In genomic region chr9:132141948-132142594, GRCh38 we compare ENCODE assay signal across 10 cellular contexts. TPM values are rescaled to one million over a fixed set of nuclear protein-coding genes. Genes with fewer than 3 reads are reported as not detected.
A peak's percentile ranks its signal among the peaks of the same experiment; 100 is the strongest.
DNase-seq lines count a peak whose midpoint lies in the region; ATAC-seq and TF ChIP-seq lines count a peak whose summit lies in the region.
"Had no signal": no experiment of that assay in that cellular context is flagged by ENCODE, and none has a peak within 500 bp of the region (broad histone marks: within the 10 kb centered on the region; RNA-seq: fewer than 3 reads in every experiment).

No MANE protein-coding gene starts in this region.

- peaks cover 77% of the 10 kb centered on the region for H3K27me3 Mint-ChIP-seq in chondrocyte (ENCODE audit: low read depth)

- no peaks in the 10 kb centered on the region for H3K36me3 Mint-ChIP-seq in chondrocyte (ENCODE audit: low read depth)
- H3K36me3 Mint-ChIP-seq: activated naive CD4-positive, alpha-beta T cell treated with anti-CD3 and anti-CD28 coated beads, Interleukin-2, amount 50 U/mL, for 72 hours had no signal

- no peak overlapping the region for H3K23ac ChIP-seq in neuronal stem cell (ENCODE audit: low read depth, low read length, poor library complexity)

- H4K8ac ChIP-seq in neuronal stem cell (ENCODE audit: low read depth, low read length), result no peak overlapping the region

- H2BK120ac ChIP-seq in neuronal stem cell (ENCODE audit: low read depth, low read length), result no peak overlapping the region

- peaks cover 0 to 22% of the 10 kb centered on the region in 2 donors for H3K4me1 ChIP-seq in neuronal stem cell (ENCODE audit: control insufficient read depth in 2 of 2, insufficient read depth in 1 of 2, low read depth in 1 of 2, low read length in 2 of 2)

- H3K27me3 ChIP-seq in neuronal stem cell (ENCODE audit: control insufficient read depth in 3 of 3, insufficient read depth in 3 of 3, low read depth in 1 of 3, low read length in 3 of 3), result no peaks in the 10 kb centered on the region

- H3K27ac ChIP-seq in neuronal stem cell (replicated peaks; ENCODE audit: low read length), result peak overlapping the region; percentile 88

- H2AFZ ChIP-seq in neuronal stem cell (ENCODE audit: low read length), result peak overlapping the region; percentile 87

- no CpG with 5 or more reads among the region's 12 CpGs for WGBS in neuronal stem cell (ENCODE audit: extremely low coverage in 2 of 2, insufficient read length in 2 of 2, insufficient replicate concordance in 1 of 2), 2 donors

- H3K36me3 ChIP-seq in neuronal stem cell (replicated peaks in 1 of 2; ENCODE audit: control insufficient read depth in 2 of 2, insufficient read depth in 2 of 2, low read length in 2 of 2), result no peaks in the 10 kb centered on the region

- no peak overlapping the region for H2BK15ac ChIP-seq in neuronal stem cell (ENCODE audit: low read length)

- peak overlapping the region; percentile 64 for H3K4me3 Mint-ChIP-seq in chondrocyte (ENCODE audit: unreplicated experiment)

- H3K9me3 Mint-ChIP-seq in chondrocyte (ENCODE audit: low read depth), result peaks cover 3% of the 10 kb centered on the region
- H3K9me3 Mint-ChIP-seq: activated naive CD4-positive, alpha-beta T cell treated with anti-CD3 and anti-CD28 coated beads, Interleukin-2, amount 50 U/mL, for 72 hours had no signal

- H2BK12ac ChIP-seq in neuronal stem cell (ENCODE audit: low read length), result peak overlapping the region; percentile 52

- H3K9ac ChIP-seq in neuronal stem cell (ENCODE audit: low read depth, low read length, poor library complexity), result no peak overlapping the region
- H3K9ac ChIP-seq: SK-N-SH had no signal

- ATAC-seq in GM18502 (IDR thresholded peaks at IDR 0.05; ENCODE audit: poor library complexity, unreplicated experiment), result no peak
- ATAC-seq: activated naive CD4-positive, alpha-beta T cell treated with anti-CD3 and anti-CD28 coated beads, Interleukin-2, amount 50 U/mL, for 72 hours had no signal

- no peak for TF ChIP-seq CTCF in chondrocyte (IDR thresholded peaks at IDR 0.05)

- H2BK5ac ChIP-seq in neuronal stem cell (ENCODE audit: low read length), result peak overlapping the region; percentile 14

- H3K14ac ChIP-seq in neuronal stem cell (ENCODE audit: low read length), result no peak overlapping the region

- H3K4me2 ChIP-seq in neuronal stem cell (ENCODE audit: insufficient read depth, low read length, poor library complexity, severe bottlenecking), result peak overlapping the region; percentile 40
- H3K4me2 ChIP-seq: SK-N-SH had no signal

- peak overlapping the region; percentile 18 to 42 for H3K4me3 ChIP-seq in neuronal stem cell (ENCODE audit: low read length in 2 of 2)

- H3K27ac Mint-ChIP-seq in chondrocyte (ENCODE audit: unreplicated experiment), result no peak overlapping the region
- H3K27ac Mint-ChIP-seq: activated naive CD4-positive, alpha-beta T cell treated with anti-CD3 and anti-CD28 coated beads, Interleukin-2, amount 50 U/mL, for 72 hours had no signal

- H3K9me3 ChIP-seq in neuronal stem cell (replicated peaks in 1 of 2; ENCODE audit: control insufficient read depth in 2 of 2, insufficient read depth in 1 of 2, low read depth in 1 of 2, low read length in 2 of 2), result peaks cover 0 to 1% of the 10 kb centered on the region in 2 donors
- H3K9me3 ChIP-seq: SK-N-SH had no signal

- no peak overlapping the region for H2AK5ac ChIP-seq in neuronal stem cell (ENCODE audit: low read depth, low read length)

- peak; percentile 56 for DNase-seq in Daoy (ENCODE audit: low read depth)
- DNase-seq in M059J (ENCODE audit: low read depth), result peak; percentile 19
- DNase-seq in chondrocyte (ENCODE audit: low spot score), result no peak
- DNase-seq in neuronal stem cell (ENCODE audit: low spot score), result no peak
- no peak for DNase-seq in posterior vena cava (ENCODE audit: low spot score)
- DNase-seq in OCI-M1 (lab: John Stamatoyannopoulos, UW), result no peak
- DNase-seq in NCI-H1694 (lab: John Stamatoyannopoulos, UW), result no peak

- intact Hi-C loops in posterior vena cava (cut with DNase I), result no loop called here

- H3K4ac ChIP-seq in neuronal stem cell (ENCODE audit: low read length), result no peak overlapping the region

- no peaks in the 10 kb centered on the region for H3K79me1 ChIP-seq in neuronal stem cell (ENCODE audit: low read depth, low read length)

- peak overlapping the region; percentile 62 for H3K18ac ChIP-seq in neuronal stem cell (ENCODE audit: low read length)

- H4K91ac ChIP-seq in neuronal stem cell (ENCODE audit: low read depth, low read length, poor library complexity), result no peak overlapping the region

- peaks cover 9% of the 10 kb centered on the region for H3K4me1 Mint-ChIP-seq in chondrocyte (ENCODE audit: low read depth)

RNA-seq across cellular contexts. Expression of gene NTNG2, which starts 19.8 kb away (rescaled TPM):
- 1.9 and 2.6 TPM in 2 replicates for total RNA-seq in Daoy (2014; rRNA removed; shearing (Covaris generic))
- total RNA-seq in M059J (2014; rRNA removed; shearing (Covaris generic)), result 0.39 and 0.49 TPM in 2 replicates
- 3.0 to 4.8 TPM (median 3.4 TPM) in 3 replicates for total RNA-seq in chondrocyte
- polyA plus RNA-seq in neuronal stem cell (2013, experiment 1 of 2), result 1.6 TPM
- 2.1 TPM for polyA plus RNA-seq in neuronal stem cell (2013, experiment 2 of 2)
- total RNA-seq in posterior vena cava, result 1 to 10 TPM; 3.4 to 5.0 TPM

Comparison
In these comparisons a context has a peak if more than half of its experiments do, and no peak if none do; other contexts are left out.
1. DNase-seq: peak in Daoy (single experiment) and M059J (single experiment); none in chondrocyte (single experiment), neuronal stem cell (single experiment), posterior vena cava (single experiment), OCI-M1 (single experiment) and NCI-H1694 (single experiment).